ENCODE assay signal across 25 cellular contexts in genomic region chr2:237480988-237481387, GRCh38. TPM values are rescaled to one million over a fixed set of nuclear protein-coding genes. Genes with fewer than 3 reads are reported as not detected.
"Had no signal": no experiment of that assay in that cellular context is flagged by ENCODE, and none has a peak within 500 bp of the region (broad histone marks: within the 10 kb centered on the region; RNA-seq: fewer than 3 reads in every experiment).

No MANE protein-coding gene starts in this region.

- DNase-seq: colonic mucosa; dermis blood vessel endothelial cell; effector memory CD8-positive, alpha-beta T cell; erythroblast; esophagus squamous epithelium; foreskin melanocyte; glutamatergic neuron; heart right ventricle; hippocampal formation; left ventricle myocardium superior; midbrain; naive thymus-derived CD4-positive, alpha-beta T cell; right lobe of liver; small intestine; stimulated activated CD4-positive, alpha-beta T cell treated with anti-CD3 and anti-CD28 coated beads, Interleukin-12 subunit alpha, Interleukin-12 subunit beta, amount 100 ng/mL, for 4 hours; stimulated activated CD4-positive, alpha-beta T cell treated with anti-CD3 and anti-CD28 coated beads, Interleukin-1b, Interleukin-23, amount 100 ng/mL, for 48 hours; stimulated activated CD4-positive, alpha-beta T cell treated with anti-CD3 and anti-CD28 coated beads, Interleukin-4, amount 100 ng/mL, for 24 hours; stimulated activated naive CD4-positive, alpha-beta T cell treated with Interleukin-2 at 50 U/mL for 16 hours; substantia nigra; testis; upper lobe of left lung had no signal

- H3K4me3 ChIP-seq: colonic mucosa, esophagus squamous epithelium, heart right ventricle, lung, neural progenitor cell, right lobe of liver, testis, tibial nerve, upper lobe of left lung had no signal

- H3K9me3 ChIP-seq: colonic mucosa, esophagus squamous epithelium, heart right ventricle, right lobe of liver, testis, tibial nerve, upper lobe of left lung had no signal

- H3K27me3 ChIP-seq: colonic mucosa, right lobe of liver, testis, upper lobe of left lung had no signal

- H3K27ac ChIP-seq: colonic mucosa, neural progenitor cell, parathyroid adenoma, testis had no signal

- H3K36me3 ChIP-seq: colonic mucosa, esophagus squamous epithelium, heart right ventricle, neural progenitor cell, right lobe of liver, tibial nerve, upper lobe of left lung had no signal

- H3K4me1 ChIP-seq: colonic mucosa had no signal

RNA-seq across cellular contexts. Expression of gene MLPH, which starts 6.1 kb away (rescaled TPM):
- total RNA-seq: naive thymus-derived CD4-positive, alpha-beta T cell had no signal
- polyA plus RNA-seq: naive thymus-derived CD4-positive, alpha-beta T cell had no signal
